8 cellular contexts compared by ENCODE assay signal in genomic region chr9:126516936-126517750, GRCh38.
A peak's percentile ranks its signal among the peaks of the same experiment; 100 is the strongest.
DNase-seq lines count a peak whose midpoint lies in the region; ATAC-seq, FAIRE-seq and TF ChIP-seq lines count a peak whose summit lies in the region.

No MANE protein-coding gene starts in this region.

- no peaks in the 10 kb centered on the region for H3K36me3 ChIP-seq in heart left ventricle

- peak overlapping the region in 11 of 12 donors; percentile 14 to 55 (median 41) for H3K4me3 ChIP-seq in heart left ventricle

- TF ChIP-seq CTCF in GM13977 (IDR thresholded peaks at IDR 0.05; ENCODE audit: extremely low read depth, insufficient read depth, missing control alignments) (no peak), heart left ventricle (IDR thresholded peaks at IDR 0.05) (no peak)

- H3K9me3 ChIP-seq in heart left ventricle = no peaks in the 10 kb centered on the region

- peak; percentile 47 to 82 (median 74) for ATAC-seq in heart left ventricle

- FAIRE-seq in A204.1 (lab: Jason Lieb, UNC) = peak; percentile 93

- intact Hi-C loops in heart left ventricle (cut with DNase I) = loop anchor here in 2 of 10 donors (5.0 kb wide), 1 partner anchor 35 kb away; no protein-coding TSS in a partner anchor

- WGBS in heart left ventricle, 4 donors = 11 to 25% (median 14%) methylated on average over 24 to 31 of the region's 31 CpGs

- peaks cover 22 to 97% (median 44%) of the 10 kb centered on the region in 9 donors for H3K27me3 ChIP-seq in heart left ventricle

- peak; percentile 64 for DNase-seq in GM13977 (ENCODE audit: low spot score)
- peak; percentile 76 for DNase-seq in NCI-H69 (lab: John Stamatoyannopoulos, UW)
- peak; percentile 19 for DNase-seq in activated T-helper 9 cell treated with anti-CD3 and anti-CD28 coated beads, Interleukin-2, amount 50 U/mL, for 16 hours (ENCODE audit: low read depth)
- peak; percentile 41 to 83 (median 73) for DNase-seq in heart left ventricle
- DNase-seq in retina = peak; percentile 77
- DNase-seq in NCI-H2029 (lab: John Stamatoyannopoulos, UW) = no peak
- no peak for DNase-seq in globus pallidus (ENCODE audit: low spot score)

- in situ Hi-C loops in GM13977 (cut with MboI; ENCODE audit: low pct_unique_long_range_greater_than_20kb, low sequenced_read_pairs, unreplicated experiment) = no loop called here

- no peak for TF ChIP-seq POLR2A in heart left ventricle (IDR thresholded peaks at IDR 0.05)

- H3K4me1 ChIP-seq in heart left ventricle = peaks cover 0 to 34% (median 13%) of the 10 kb centered on the region in 12 donors

- H3K27ac ChIP-seq in heart left ventricle = peak overlapping the region; percentile 2 to 85 (median 64)

Comparison
In these comparisons a context has a peak if more than half of its experiments do, and no peak if none do; other contexts are left out.
1. DNase-seq: peak in GM13977 (single experiment), NCI-H69 (single experiment), activated T-helper 9 cell treated with anti-CD3 and anti-CD28 coated beads, Interleukin-2, amount 50 U/mL, for 16 hours (single experiment), heart left ventricle (5 of 5) and retina (single experiment); none in NCI-H2029 (single experiment) and globus pallidus (single experiment).